In genomic region chr1:12232221-12232620, GRCh38 we compare ENCODE assay signal across 13 cellular contexts. TPM values are rescaled to one million over a fixed set of nuclear protein-coding genes. Genes with fewer than 3 reads are reported as not detected.
DNase-seq lines count a peak whose midpoint lies in the region; ATAC-seq, FAIRE-seq and TF ChIP-seq lines count a peak whose summit lies in the region.
"Had no signal": no experiment of that assay in that cellular context is flagged by ENCODE, and none has a peak within 500 bp of the region (broad histone marks: within the 10 kb centered on the region; RNA-seq: fewer than 3 reads in every experiment).

No MANE protein-coding gene starts in this region.

- no peaks in the 10 kb centered on the region for H3K9me3 Mint-ChIP-seq in neural progenitor cell
- H3K9me3 Mint-ChIP-seq in CD14-positive monocyte: no peaks in the 10 kb centered on the region
- H3K9me3 Mint-ChIP-seq: stimulated activated naive CD8-positive, alpha-beta T cell treated with anti-CD3 and anti-CD28 coated beads, Interleukin-15, amount 100 ng/mL, for 72 hours had no signal

- H3K4me1 Mint-ChIP-seq in neural progenitor cell (peaks cover 9% of the 10 kb centered on the region), CD14-positive monocyte (peaks cover 16% of the 10 kb centered on the region)

- TF ChIP-seq EP300 in HepG2 (IDR thresholded peaks at IDR 0.05; ENCODE audit: low read depth in 2 of 2, low read length in 2 of 2) (no peak), HepG2 (CRISPR knock-in tag; IDR thresholded peaks at IDR 0.05; ENCODE audit: borderline replicate concordance) (no peak), transverse colon (IDR thresholded peaks at IDR 0.05; ENCODE audit: low read depth) (no peak)

- peaks cover 4% of the 10 kb centered on the region for H3F3A ChIP-seq in neural progenitor cell (ENCODE audit: low read depth)

- H3K4me1 ChIP-seq in right lobe of liver: peaks cover 0 to 16% (median 0%) of the 10 kb centered on the region in 4 donors
- peaks cover 20% of the 10 kb centered on the region for H3K4me1 ChIP-seq in HepG2 (ENCODE audit: insufficient read depth, low read length)
- H3K4me1 ChIP-seq in transverse colon: peaks cover 11 to 18% (median 13%) of the 10 kb centered on the region in 4 donors
- peaks cover 4% of the 10 kb centered on the region for H3K4me1 ChIP-seq in neural progenitor cell

- no peak for TF ChIP-seq CTCF in right lobe of liver (IDR thresholded peaks at IDR 0.05)
- TF ChIP-seq CTCF in HepG2 (CRISPR knock-in tag; IDR thresholded peaks at IDR 0.05): no peak
- TF ChIP-seq CTCF in VCaP (conservative IDR thresholded peaks at IDR 0.05): no peak
- TF ChIP-seq CTCF in transverse colon (IDR thresholded peaks at IDR 0.05): no peak
- no peak for TF ChIP-seq CTCF in neural progenitor cell (IDR thresholded peaks at IDR 0.05)
- TF ChIP-seq CTCF in CD14-positive monocyte (IDR thresholded peaks at IDR 0.05): no peak

- intact Hi-C loops in right lobe of liver (cut with DNase I): no loop called here
- intact Hi-C loops in HepG2 (cut with micrococcal nuclease; ENCODE audit: unreplicated experiment): no loop called here
- intact Hi-C loops in transverse colon (cut with DNase I; ENCODE audit: low total_unique reads): no loop called here
- intact Hi-C loops in CD14-positive monocyte (cut with micrococcal nuclease): no loop called here

- DNase-seq in right lobe of liver: peak; percentile 71 to 80 (median 74)
- no peak for DNase-seq in HepG2 (ENCODE audit: low spot score)
- peak; percentile 23 for DNase-seq in kidney tubule cell (ENCODE audit: low spot score)
- peak; percentile 25 for DNase-seq in transverse colon
- DNase-seq in neural progenitor cell (ENCODE audit: low spot score): no peak
- no peak for DNase-seq in CD14-positive monocyte (ENCODE audit: low spot score)
- DNase-seq in middle frontal gyrus (ENCODE audit: extremely low spot score, low spot score): no peak
- DNase-seq: COR-L47; Kasumi-1; NCI-H2081; stimulated activated CD4-positive, alpha-beta T cell treated with anti-CD3 and anti-CD28 coated beads, Interleukin-2, amount 100 ng/mL, for 48 hours; stimulated activated naive CD8-positive, alpha-beta T cell treated with anti-CD3 and anti-CD28 coated beads, Interleukin-15, amount 100 ng/mL, for 72 hours had no signal

- H3K36me3 Mint-ChIP-seq in neural progenitor cell (peaks cover 4% of the 10 kb centered on the region), CD14-positive monocyte (peaks cover 26% of the 10 kb centered on the region in 2 donors)

- BruUV-seq in HepG2 (replicated peaks; lab: Mats Ljungman, UMichigan): no TSS peak

- H3K27me3 ChIP-seq in right lobe of liver: no peaks in the 10 kb centered on the region
- H3K27me3 ChIP-seq in HepG2 (ENCODE audit: control insufficient read depth in 1 of 2, insufficient read depth in 2 of 2, low read length in 2 of 2): no peaks in the 10 kb centered on the region
- no peaks in the 10 kb centered on the region for H3K27me3 ChIP-seq in transverse colon
- no peaks in the 10 kb centered on the region for H3K27me3 ChIP-seq in neural progenitor cell

- H3K4me2 ChIP-seq in HepG2 (ENCODE audit: low read depth, low read length) (no peak overlapping the region), neural progenitor cell (no peak overlapping the region)

- H3K9ac ChIP-seq in HepG2 (ENCODE audit: insufficient read depth, low read depth, low read length) (no peak overlapping the region), neural progenitor cell (no peak overlapping the region)

- POLR2A ChIA-PET in HepG2 (lab: Yijun Ruan, JAX): no interaction called here

- no peak for TF ChIP-seq POLR2A in right lobe of liver (IDR thresholded peaks at IDR 0.05)
- TF ChIP-seq POLR2A in HepG2 (IDR thresholded peaks at IDR 0.05; ENCODE audit: insufficient read depth in 1 of 2, low read depth in 2 of 2, low read length in 2 of 2): no peak
- no peak for TF ChIP-seq POLR2A in transverse colon (IDR thresholded peaks at IDR 0.05)

- peaks cover 0 to 7% (median 3%) of the 10 kb centered on the region in 4 donors for H3K36me3 ChIP-seq in right lobe of liver
- no peaks in the 10 kb centered on the region for H3K36me3 ChIP-seq in HepG2 (replicated peaks in 1 of 2; ENCODE audit: control insufficient read depth in 1 of 2, insufficient read depth in 2 of 2, low read length in 2 of 2)
- H3K36me3 ChIP-seq in transverse colon: peaks cover 0 to 6% (median 0%) of the 10 kb centered on the region in 4 donors
- H3K36me3 ChIP-seq in neural progenitor cell: no peaks in the 10 kb centered on the region

- in situ Hi-C loops in HepG2 (cut with HindIII; ENCODE audit: extremely low pct_ligation_motif_present, low pct_unique_long_range_greater_than_20kb): no loop called here
- in situ Hi-C loops in transverse colon (cut with MboI; ENCODE audit: low pct_ligation_motif_present in 1 of 4, low pct_unique_long_range_greater_than_20kb in 1 of 4, low sequenced_read_pairs in 3 of 4): no loop called here

- H3K27ac ChIP-seq in right lobe of liver: no peak overlapping the region
- H3K27ac ChIP-seq in HepG2 (ENCODE audit: extremely low read length, insufficient read depth, low read length): no peak overlapping the region
- peak overlapping the region; percentile 87 for H3K27ac ChIP-seq in VCaP
- H3K27ac ChIP-seq in transverse colon: no peak overlapping the region
- H3K27ac ChIP-seq in neural progenitor cell: no peak overlapping the region

- H4K20me1 ChIP-seq in HepG2 (ENCODE audit: insufficient read depth, low read length): peaks cover 4% of the 10 kb centered on the region; the same call in 1 of the 2 replicates
- H4K20me1 ChIP-seq in neural progenitor cell (ENCODE audit: low read depth): peaks cover 25% of the 10 kb centered on the region

- peaks cover 2% of the 10 kb centered on the region for H3K79me2 ChIP-seq in HepG2 (ENCODE audit: insufficient read depth, low read length)
- peaks cover 25% of the 10 kb centered on the region for H3K79me2 ChIP-seq in neural progenitor cell (ENCODE audit: low read depth)

- H3K4me3 Mint-ChIP-seq in neural progenitor cell: no peak overlapping the region
- no peak overlapping the region for H3K4me3 Mint-ChIP-seq in CD14-positive monocyte

- H3K27me3 Mint-ChIP-seq in neural progenitor cell (ENCODE audit: insufficient read depth, low read depth) (no peaks in the 10 kb centered on the region), CD14-positive monocyte (ENCODE audit: low read depth in 3 of 3) (peaks cover 0 to 2% (median 0%) of the 10 kb centered on the region in 3 donors)
- H3K27me3 Mint-ChIP-seq: stimulated activated naive CD8-positive, alpha-beta T cell treated with anti-CD3 and anti-CD28 coated beads, Interleukin-15, amount 100 ng/mL, for 72 hours had no signal

- TF ChIP-seq RAD21 in HepG2 (CRISPR knock-in tag; IDR thresholded peaks at IDR 0.05): no peak

- ATAC-seq in right lobe of liver (peak in 2 of 4 donors; percentile 45 to 52), HepG2 (no peak)
- ATAC-seq: stimulated activated naive CD8-positive, alpha-beta T cell treated with anti-CD3 and anti-CD28 coated beads, Interleukin-15, amount 100 ng/mL, for 72 hours had no signal

- whole genome bisulfite sequencing in right lobe of liver (ENCODE audit: insufficient coverage, low coverage, low lambda C conversion rate, missing lambda C conversion rate): 62% methylated on average over 2 of the region's 2 CpGs
- WGBS in HepG2 (ENCODE audit: low lambda C conversion rate): 100% methylated on average over 2 of the region's 2 CpGs
- 74 to 100% methylated on average over 2 of the region's 2 CpGs for WGBS in transverse colon (ENCODE audit: low coverage in 1 of 2), 2 donors

- H3K27ac Mint-ChIP-seq in neural progenitor cell (no peak overlapping the region), CD14-positive monocyte (no peak overlapping the region)
- H3K27ac Mint-ChIP-seq: stimulated activated naive CD8-positive, alpha-beta T cell treated with anti-CD3 and anti-CD28 coated beads, Interleukin-15, amount 100 ng/mL, for 72 hours had no signal

- FAIRE-seq in HepG2 (lab: Jason Lieb, UNC): no peak

- H3K4me3 ChIP-seq in right lobe of liver (no peak overlapping the region), HepG2 (replicated peaks in 1 of 3; ENCODE audit: insufficient read depth in 1 of 3, low read depth in 2 of 3, low read length in 3 of 3) (no peak overlapping the region), transverse colon (no peak overlapping the region), neural progenitor cell (no peak overlapping the region)

- no peaks in the 10 kb centered on the region for H3K9me3 ChIP-seq in right lobe of liver
- no peaks in the 10 kb centered on the region for H3K9me3 ChIP-seq in HepG2 (ENCODE audit: low read length)
- no peaks in the 10 kb centered on the region for H3K9me3 ChIP-seq in transverse colon
- H3K9me3 ChIP-seq in neural progenitor cell (ENCODE audit: low read depth): no peaks in the 10 kb centered on the region

- H2AFZ ChIP-seq in HepG2 (ENCODE audit: low read length) (no peak overlapping the region), neural progenitor cell (replicated peaks) (no peak overlapping the region)

- CTCF ChIA-PET in HepG2 (lab: Yijun Ruan, JAX; ENCODE audit: low intra/inter-chr PET ratio, low total read pairs): no interaction called here

RNA-seq across cellular contexts. Expression of gene VPS13D, which starts 2.4 kb away (rescaled TPM):
- total RNA-seq in right lobe of liver (10 to 100 TPM; 25.9 to 36.9 (median 30.8) TPM), HepG2 (2016; rRNA removed; fragmentation: Illumina TruSeq; extraction: Trizol) (13.9 and 14.2 TPM in 2 replicates), transverse colon (100 to 1,000 TPM; 101 to 136 (median 116) TPM), neural progenitor cell (ENCODE audit: low replicate concordance) (15.1 and 16.4 TPM in 2 replicates)
- total RNA-seq in HepG2 (2016; cell fraction: cytosol; rRNA removed; fragmentation: Illumina TruSeq; extraction: Trizol; ENCODE audit: low read depth): 5.8 and 6.7 TPM in 2 replicates
- total RNA-seq in HepG2 (2016; cell fraction: insoluble cytoplasmic fraction; rRNA removed; fragmentation: Illumina TruSeq; extraction: Trizol): 10.6 and 11.0 TPM in 2 replicates
- total RNA-seq in HepG2 (2016; cell fraction: membrane; rRNA removed; fragmentation: Illumina TruSeq; extraction: Trizol): 4.5 and 5.9 TPM in 2 replicates
- 20.5 and 26.2 TPM in 2 replicates for total RNA-seq in HepG2 (2016; cell fraction: nucleus; rRNA removed; fragmentation: Illumina TruSeq; extraction: Trizol)
- polyA plus RNA-seq in HepG2 (2011; rRNA removed) (8.6 and 9.2 TPM in 2 replicates), CD14-positive monocyte (1 to 10 TPM; 3.6 to 5.1 TPM)
- polyA plus RNA-seq in HepG2 (2011; cell fraction: cytosol; rRNA removed): 7.0 and 8.7 TPM in 2 replicates
- 16.7 and 19.0 TPM in 2 replicates for polyA plus RNA-seq in HepG2 (2011; cell fraction: nucleus; rRNA removed)
- 7.3 and 7.6 TPM in 2 replicates for polyA plus RNA-seq in HepG2 (2012)
- 0.57 and 0.77 TPM in 2 replicates for polyA plus RNA-seq in HepG2 (2016; cell fraction: cytosol; fragmentation: Illumina TruSeq; extraction: Trizol; ENCODE audit: low read depth)
- 7.9 and 10.6 TPM in 2 replicates for polyA plus RNA-seq in HepG2 (2016; cell fraction: insoluble cytoplasmic fraction; fragmentation: Illumina TruSeq; extraction: Trizol; ENCODE audit: low read depth)
- 1.4 and 1.5 TPM in 2 replicates for polyA plus RNA-seq in HepG2 (2016; cell fraction: membrane; fragmentation: Illumina TruSeq; extraction: Trizol; ENCODE audit: low read depth)
- 10.4 and 11.0 TPM in 2 replicates for polyA plus RNA-seq in HepG2 (2016; cell fraction: nucleus; fragmentation: Illumina TruSeq; extraction: Trizol; ENCODE audit: insufficient read depth, low read depth)
- 26.2 and 54.8 TPM in 2 replicates for polyA minus RNA-seq in HepG2 (2011; rRNA and poly(A)+ RNA removed; ENCODE audit: low replicate concordance)
- 11.6 and 12.3 TPM in 2 replicates for polyA minus RNA-seq in HepG2 (2011; cell fraction: cytosol; rRNA and poly(A)+ RNA removed)
- 52.4 and 72.0 TPM in 2 replicates for polyA minus RNA-seq in HepG2 (2011; cell fraction: nucleus; rRNA and poly(A)+ RNA removed)

Comparison
In these comparisons a context has a peak if more than half of its experiments do, and no peak if none do; other contexts are left out.
1. DNase-seq: peak in right lobe of liver (3 of 3), kidney tubule cell (single experiment) and transverse colon (single experiment); none in HepG2 (single experiment), neural progenitor cell (single experiment), CD14-positive monocyte (single experiment) and middle frontal gyrus (single experiment).